15 cellular contexts compared by ENCODE assay signal in the genomic region with DNA sequence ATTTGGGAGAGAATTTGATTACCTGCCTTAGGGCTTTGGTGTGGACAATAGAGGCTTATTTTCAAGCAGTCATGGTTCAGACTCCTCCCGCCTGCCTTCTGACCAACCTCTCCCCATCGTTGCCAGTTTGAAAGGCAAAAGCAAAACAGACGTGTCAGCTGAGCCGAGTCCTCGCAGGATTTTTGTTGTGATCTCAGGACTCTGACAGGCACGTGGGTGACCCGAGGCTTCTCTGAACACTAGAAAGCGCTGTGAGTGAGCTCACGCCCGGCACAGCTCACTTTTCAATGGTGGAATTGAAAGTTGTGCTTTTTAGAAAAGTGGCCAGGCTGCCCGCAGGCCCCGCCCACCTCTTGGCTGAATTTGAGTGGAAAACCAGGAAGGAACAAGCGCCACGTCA.
"Had no signal": no experiment of that assay in that cellular context is flagged by ENCODE, and none has a peak within 500 bp of the region (broad histone marks: within the 10 kb centered on the region; RNA-seq: fewer than 3 reads in every experiment).

No MANE protein-coding gene starts in this region.

- ATAC-seq: SK-N-SH treated with all-trans-retinoic acid at 6 μM for 48 hours had no signal

- DNase-seq: KBM-7, NCI-H1048, NCI-H1105, NCI-H1436 treated with DMSO at 0.1 percent for 48 hours, NCI-H1694, NCI-H2029 treated with DMSO at 0.1 percent for 48 hours, NCI-H2107, NCI-H2227 treated with DMSO at 0.1 percent for 48 hours, NCI-H524 treated with DMSO at 0.1 percent for 48 hours, NCI-H69, RPMI8226, SHP77, T-helper 1 cell had no signal

- FAIRE-seq: RCC 7860 had no signal
